In the genomic region with DNA sequence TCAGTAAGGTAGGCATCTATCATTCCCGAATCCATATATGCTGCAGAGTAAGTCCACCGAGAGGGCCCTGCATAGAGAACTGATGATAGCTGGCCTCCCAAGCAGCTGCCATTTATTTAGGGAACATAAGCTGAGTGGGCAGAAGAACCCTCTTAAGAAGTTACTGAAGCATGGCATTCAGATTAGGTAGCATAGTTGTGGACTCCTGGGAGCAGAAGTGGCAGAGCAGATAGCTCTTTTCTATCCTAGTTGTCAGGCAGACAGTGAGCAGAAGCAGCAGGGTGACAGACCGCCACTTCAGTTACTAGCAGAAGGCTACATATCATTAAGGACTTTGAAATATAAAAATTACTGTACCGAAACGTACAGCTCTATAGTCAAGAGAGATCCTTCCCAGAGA, we compare ENCODE assay signal across 21 cellular contexts.
"Had no signal": no experiment of that assay in that cellular context is flagged by ENCODE, and none has a peak within 500 bp of the region (broad histone marks: within the 10 kb centered on the region; RNA-seq: fewer than 3 reads in every experiment).

No MANE protein-coding gene starts in this region.

- ATAC-seq: activated T-helper 17 cell treated with anti-CD3 and anti-CD28 coated beads, Interleukin-2, amount 50 U/mL, for 72 hours; heart right ventricle; psoas muscle; sciatic nerve; stimulated activated memory B cell treated with anti-CD40 and anti-IgM and Interleukin-4, amounts not matched to agents 10 μg/mL and 1 μg/mL and 100 μg/mL, for 72 hours had no signal

- H3K27ac Mint-ChIP-seq: activated B cell treated with CpG ODN at 0.5 μM for 24 hours; activated CD4-positive, alpha-beta T cell treated with anti-CD3 and anti-CD28 coated beads, Interleukin-2, amount 10 ng/mL, durations not matched to agents 7 days and 5 days; activated naive CD4-positive, alpha-beta T cell treated with anti-CD3 and anti-CD28 coated beads, Interleukin-2, amount 10 ng/mL, durations not matched to agents 7 days and 5 days; activated T-helper 17 cell treated with anti-CD3 and anti-CD28 coated beads, Interleukin-2, amount 50 U/mL, for 72 hours; nephron progenitor cell; stimulated activated memory B cell treated with anti-CD40 and anti-IgM and Interleukin-4, amounts not matched to agents 10 μg/mL and 1 μg/mL and 100 μg/mL, for 72 hours had no signal

- H3K36me3 Mint-ChIP-seq: activated naive CD4-positive, alpha-beta T cell treated with anti-CD3 and anti-CD28 coated beads, Interleukin-2, amount 10 ng/mL, durations not matched to agents 7 days and 5 days; stimulated activated memory B cell treated with anti-CD40 and anti-IgM and Interleukin-4, amounts not matched to agents 10 μg/mL and 1 μg/mL and 100 μg/mL, for 72 hours had no signal

- H3K4me1 Mint-ChIP-seq: activated B cell treated with CpG ODN at 0.5 μM for 24 hours; activated CD4-positive, alpha-beta T cell treated with anti-CD3 and anti-CD28 coated beads, Interleukin-2, amount 10 ng/mL, durations not matched to agents 7 days and 5 days; activated naive CD4-positive, alpha-beta T cell treated with anti-CD3 and anti-CD28 coated beads, Interleukin-2, amount 10 ng/mL, durations not matched to agents 7 days and 5 days; activated T-helper 17 cell treated with anti-CD3 and anti-CD28 coated beads, Interleukin-2, amount 50 U/mL, for 72 hours; nephron progenitor cell; stimulated activated memory B cell treated with anti-CD40 and anti-IgM and Interleukin-4, amounts not matched to agents 10 μg/mL and 1 μg/mL and 100 μg/mL, for 72 hours had no signal

- DNase-seq: activated B cell treated with CpG ODN at 0.5 μM for 24 hours; activated CD4-positive, alpha-beta T cell treated with anti-CD3 and anti-CD28 coated beads, Interleukin-2, amount 10 ng/mL, durations not matched to agents 7 days and 5 days; activated CD8-positive, alpha-beta memory T cell treated with anti-CD3 and anti-CD28 coated beads for 24 hours; activated naive CD4-positive, alpha-beta T cell treated with anti-CD3 and anti-CD28 coated beads, Interleukin-2, amount 10 ng/mL, durations not matched to agents 7 days and 5 days; activated T-cell treated with anti-CD3 and anti-CD28 coated beads for 4 hours; central memory CD4-positive, alpha-beta T cell; effector CD8-positive, alpha-beta T cell; foreskin melanocyte; heart right ventricle; left ventricle myocardium inferior; mesendoderm; nephron progenitor cell; psoas muscle; spleen; stimulated activated CD4-positive, alpha-beta T cell treated with anti-CD3 and anti-CD28 coated beads, Interleukin-1b, Interleukin-23, amount 100 ng/mL, for 48 hours; tibial artery had no signal

- H3K27me3 ChIP-seq: heart right ventricle, spleen, tibial artery, vagina had no signal

- H3K36me3 ChIP-seq: heart right ventricle, left ventricle myocardium inferior, spleen, tibial artery, vagina had no signal

- H3K27ac ChIP-seq: coronary artery, heart right ventricle, left ventricle myocardium inferior, psoas muscle, spleen, tibial artery, vagina had no signal

- H3K9me3 Mint-ChIP-seq: activated CD4-positive, alpha-beta T cell treated with anti-CD3 and anti-CD28 coated beads, Interleukin-2, amount 10 ng/mL, durations not matched to agents 7 days and 5 days; activated naive CD4-positive, alpha-beta T cell treated with anti-CD3 and anti-CD28 coated beads, Interleukin-2, amount 10 ng/mL, durations not matched to agents 7 days and 5 days had no signal

- H3K4me3 Mint-ChIP-seq: activated B cell treated with CpG ODN at 0.5 μM for 24 hours; activated CD4-positive, alpha-beta T cell treated with anti-CD3 and anti-CD28 coated beads, Interleukin-2, amount 10 ng/mL, durations not matched to agents 7 days and 5 days; activated naive CD4-positive, alpha-beta T cell treated with anti-CD3 and anti-CD28 coated beads, Interleukin-2, amount 10 ng/mL, durations not matched to agents 7 days and 5 days; activated T-helper 17 cell treated with anti-CD3 and anti-CD28 coated beads, Interleukin-2, amount 50 U/mL, for 72 hours; nephron progenitor cell; stimulated activated memory B cell treated with anti-CD40 and anti-IgM and Interleukin-4, amounts not matched to agents 10 μg/mL and 1 μg/mL and 100 μg/mL, for 72 hours had no signal

- H3K27me3 Mint-ChIP-seq: activated B cell treated with CpG ODN at 0.5 μM for 24 hours; activated CD4-positive, alpha-beta T cell treated with anti-CD3 and anti-CD28 coated beads, Interleukin-2, amount 10 ng/mL, durations not matched to agents 7 days and 5 days; activated naive CD4-positive, alpha-beta T cell treated with anti-CD3 and anti-CD28 coated beads, Interleukin-2, amount 10 ng/mL, durations not matched to agents 7 days and 5 days; activated T-helper 17 cell treated with anti-CD3 and anti-CD28 coated beads, Interleukin-2, amount 50 U/mL, for 72 hours; stimulated activated memory B cell treated with anti-CD40 and anti-IgM and Interleukin-4, amounts not matched to agents 10 μg/mL and 1 μg/mL and 100 μg/mL, for 72 hours had no signal

- H3K9me3 ChIP-seq: left ventricle myocardium inferior, psoas muscle, spleen, tibial artery, vagina had no signal

- H3K4me3 ChIP-seq: coronary artery, heart right ventricle, left ventricle myocardium inferior, psoas muscle, spleen, tibial artery, vagina had no signal

- H3K4me1 ChIP-seq: heart right ventricle, left ventricle myocardium inferior, psoas muscle, spleen, tibial artery, vagina had no signal
